In the genomic region with DNA sequence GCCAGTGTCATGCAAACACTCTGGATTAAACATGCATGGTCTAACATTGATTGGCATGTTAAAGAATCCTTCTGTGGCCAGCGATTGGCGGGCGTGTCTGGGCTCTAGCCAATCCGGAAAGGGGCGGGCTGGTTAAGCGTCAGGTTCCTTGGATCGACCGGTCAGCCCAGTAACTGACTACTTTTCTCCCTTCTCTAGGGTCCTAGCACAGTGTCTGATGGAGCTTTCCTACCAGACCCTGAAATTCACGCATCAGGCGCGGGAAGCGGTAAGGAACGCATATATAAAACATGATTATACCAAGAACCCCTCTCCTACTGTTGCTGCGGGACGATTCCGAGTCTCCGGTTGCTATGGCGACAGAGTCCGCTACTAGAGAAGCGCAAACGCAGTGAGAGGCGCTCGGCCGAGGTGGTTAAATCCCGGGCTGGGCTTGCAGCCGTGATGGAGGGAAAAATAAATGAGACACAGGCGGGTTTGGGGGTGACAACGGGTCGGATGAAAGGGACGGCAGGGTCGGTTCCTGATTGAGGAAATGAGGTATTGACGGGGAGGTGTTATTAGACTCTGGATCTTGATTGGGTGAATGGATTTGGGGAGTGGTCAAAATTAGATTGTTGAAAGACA, we compare ENCODE assay signal across 8 cellular contexts. TPM values are rescaled to one million over a fixed set of nuclear protein-coding genes. Genes with fewer than 3 reads are reported as not detected.
DNase-seq lines count a peak whose midpoint lies in the region; ATAC-seq, FAIRE-seq and TF ChIP-seq lines count a peak whose summit lies in the region.

No MANE protein-coding gene starts in this region.

- TF ChIP-seq RAD21 in HepG2 (CRISPR knock-in tag; IDR thresholded peaks at IDR 0.05) = no peak

- TF ChIP-seq EP300 in HepG2 (IDR thresholded peaks at IDR 0.05; ENCODE audit: low read depth in 2 of 2, low read length in 2 of 2) = no peak
- TF ChIP-seq EP300 in HepG2 (CRISPR knock-in tag; IDR thresholded peaks at IDR 0.05; ENCODE audit: borderline replicate concordance) = no peak

- H3K36me3 ChIP-seq in HepG2 (replicated peaks in 1 of 2; ENCODE audit: control insufficient read depth in 1 of 2, insufficient read depth in 2 of 2, low read length in 2 of 2) = no peaks in the 10 kb centered on the region

- no peak for TF ChIP-seq POLR2A in HepG2 (IDR thresholded peaks at IDR 0.05; ENCODE audit: insufficient read depth in 1 of 2, low read depth in 2 of 2, low read length in 2 of 2)

- H3K4me3 ChIP-seq in HepG2 (replicated peaks in 1 of 3; ENCODE audit: insufficient read depth in 1 of 3, low read depth in 2 of 3, low read length in 3 of 3) = no peak overlapping the region

- CTCF ChIA-PET in HepG2 (lab: Yijun Ruan, JAX; ENCODE audit: low intra/inter-chr PET ratio, low total read pairs) = no interaction called here

- no TSS peak for BruUV-seq in HepG2 (replicated peaks; lab: Mats Ljungman, UMichigan)

- no peaks in the 10 kb centered on the region for H3K9me3 ChIP-seq in HepG2 (ENCODE audit: low read length)

- POLR2A ChIA-PET in HepG2 (lab: Yijun Ruan, JAX) = no interaction called here

- WGBS in HepG2 (ENCODE audit: low lambda C conversion rate) = 30% methylated on average over 25 of the region's 32 CpGs

- FAIRE-seq in HepG2 (lab: Jason Lieb, UNC) = no peak

- H3K9ac ChIP-seq in HepG2 (ENCODE audit: insufficient read depth, low read depth, low read length) = no peak overlapping the region

- no peak overlapping the region for H3K27ac ChIP-seq in HepG2 (ENCODE audit: extremely low read length, insufficient read depth, low read length)

- DNase-seq in G401 (ENCODE audit: low spot score) (peak; percentile 95), HCEC 1CT (peak; percentile 81), NCI-H1105 (lab: John Stamatoyannopoulos, UW) (peak; percentile 89), dermis microvascular lymphatic vessel endothelial cell (ENCODE audit: low read depth in 2 of 2) (peak; percentile 54 to 86), HepG2 (ENCODE audit: low spot score) (no peak), SW 1271 (lab: John Stamatoyannopoulos, UW) (no peak)
- DNase-seq in stimulated activated CD4-positive, alpha-beta T cell treated with anti-CD3 and anti-CD28 coated beads, Interleukin-1b, Interleukin-23, amount 100 ng/mL, for 48 hours = peak; percentile 73

- peak overlapping the region; percentile 21; the same call in 1 of the 2 replicates for H3K4me2 ChIP-seq in HepG2 (ENCODE audit: low read depth, low read length)

- peak; percentile 84 to 88 for ATAC-seq in activated CD4-positive, CD25-positive, alpha-beta regulatory T cell treated with anti-CD3 and anti-CD28 coated beads, Interleukin-2, amount 50 U/mL, for 24 hours
- peak; percentile 53 for ATAC-seq in HepG2

- intact Hi-C loops in HepG2 (cut with micrococcal nuclease; ENCODE audit: unreplicated experiment) = no loop called here

- no peaks in the 10 kb centered on the region for H3K79me2 ChIP-seq in HepG2 (ENCODE audit: insufficient read depth, low read length)

- H3K4me1 ChIP-seq in HepG2 (ENCODE audit: insufficient read depth, low read length) = no peaks in the 10 kb centered on the region

- TF ChIP-seq CTCF in HepG2 (CRISPR knock-in tag; IDR thresholded peaks at IDR 0.05) = no peak

- H3K27me3 ChIP-seq in HepG2 (ENCODE audit: control insufficient read depth in 1 of 2, insufficient read depth in 2 of 2, low read length in 2 of 2) = peaks cover 0 to 16% of the 10 kb centered on the region in 2 experiments; a peak in 2 of 5 replicates

- no peaks in the 10 kb centered on the region for H4K20me1 ChIP-seq in HepG2 (ENCODE audit: insufficient read depth, low read length)

- in situ Hi-C loops in G401 (cut with HindIII; ENCODE audit: low sequenced_read_pairs) = no loop called here
- in situ Hi-C loops in HepG2 (cut with HindIII; ENCODE audit: extremely low pct_ligation_motif_present, low pct_unique_long_range_greater_than_20kb) = no loop called here

- H2AFZ ChIP-seq in HepG2 (ENCODE audit: low read length) = no peak overlapping the region

TF ChIP-seq in HepG2, 621 proteins besides CTCF, POLR2A, EP300 and RAD21:
- TF ChIP-seq RFX1 (IDR thresholded peaks at IDR 0.05) (peak; percentile 63), NFRKB (IDR thresholded peaks at IDR 0.05) (no peak), RFX3 (CRISPR knock-in tag; IDR thresholded peaks at IDR 0.05) (peak; percentile 69), NFYC (CRISPR knock-in tag; IDR thresholded peaks at IDR 0.05) (peak; percentile 62), NFE2L2 (IDR thresholded peaks at IDR 0.05; ENCODE audit: low read length) (no peak), NFYB (CRISPR knock-in tag; IDR thresholded peaks at IDR 0.05) (peak; percentile 66)
- TF ChIP-seq, protein P1, sequence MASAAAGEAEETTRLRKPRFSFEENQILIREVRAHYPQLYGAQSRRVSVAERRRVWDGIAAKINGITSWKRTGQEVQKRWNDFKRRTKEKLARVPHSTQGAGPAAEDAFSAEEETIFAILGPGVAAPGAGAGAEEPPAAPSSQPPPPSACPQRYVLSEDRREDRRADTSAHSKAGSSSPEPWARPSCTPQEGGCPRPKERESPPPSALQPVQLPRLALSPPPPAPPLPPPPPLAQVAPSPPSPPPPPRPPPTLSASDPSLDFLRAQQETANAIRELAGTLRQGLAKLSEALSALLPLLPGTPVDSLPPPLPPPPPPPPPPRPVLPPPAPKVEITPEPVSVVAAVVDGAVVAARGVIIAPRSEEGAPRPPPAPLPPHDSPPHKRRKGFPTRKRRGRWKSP (CRISPR knock-in tag; IDR thresholded peaks at IDR 0.05) = peak; percentile 43; the same call in 1 of the 2 replicates

RNA-seq across cellular contexts. Expression of a gene that starts 29.4 kb away (rescaled TPM):
- 7.0 and 15.0 TPM in 2 replicates for total RNA-seq in G401 (2014; rRNA removed; shearing (Covaris generic))
- total RNA-seq in dermis microvascular lymphatic vessel endothelial cell = 0.25 and 0.64 TPM in 2 replicates
- not detected in 2 replicates for total RNA-seq in HepG2 (2016; rRNA removed; fragmentation: Illumina TruSeq; extraction: Trizol)
- not detected in 2 replicates for total RNA-seq in HepG2 (2016; cell fraction: cytosol; rRNA removed; fragmentation: Illumina TruSeq; extraction: Trizol; ENCODE audit: low read depth)
- not detected in 2 replicates for total RNA-seq in HepG2 (2016; cell fraction: insoluble cytoplasmic fraction; rRNA removed; fragmentation: Illumina TruSeq; extraction: Trizol)
- total RNA-seq in HepG2 (2016; cell fraction: membrane; rRNA removed; fragmentation: Illumina TruSeq; extraction: Trizol) = 0.17 TPM in 1 of 2 replicates, not detected in the other
- not detected in 2 replicates for total RNA-seq in HepG2 (2016; cell fraction: nucleus; rRNA removed; fragmentation: Illumina TruSeq; extraction: Trizol)
- not detected in 2 replicates for polyA plus RNA-seq in HepG2 (2011; rRNA removed)
- polyA plus RNA-seq in HepG2 (2011; cell fraction: cytosol; rRNA removed) = not detected in 2 replicates
- not detected in 2 replicates for polyA plus RNA-seq in HepG2 (2011; cell fraction: nucleus; rRNA removed)
- polyA plus RNA-seq in HepG2 (2012) = 0.53 and 0.59 TPM in 2 replicates
- polyA plus RNA-seq in HepG2 (2016; cell fraction: cytosol; fragmentation: Illumina TruSeq; extraction: Trizol; ENCODE audit: low read depth) = not detected in 2 replicates
- not detected in 2 replicates for polyA plus RNA-seq in HepG2 (2016; cell fraction: insoluble cytoplasmic fraction; fragmentation: Illumina TruSeq; extraction: Trizol; ENCODE audit: low read depth)
- polyA plus RNA-seq in HepG2 (2016; cell fraction: membrane; fragmentation: Illumina TruSeq; extraction: Trizol; ENCODE audit: low read depth) = 0.11 TPM in 1 of 2 replicates, not detected in the other
- polyA plus RNA-seq in HepG2 (2016; cell fraction: nucleus; fragmentation: Illumina TruSeq; extraction: Trizol; ENCODE audit: insufficient read depth, low read depth) = not detected in 2 replicates
- polyA minus RNA-seq in HepG2 (2011; rRNA and poly(A)+ RNA removed; ENCODE audit: low replicate concordance) = 2.1 TPM in 1 of 2 replicates, not detected in the other
- polyA minus RNA-seq in HepG2 (2011; cell fraction: cytosol; rRNA and poly(A)+ RNA removed) = not detected in 2 replicates
- polyA minus RNA-seq in HepG2 (2011; cell fraction: nucleus; rRNA and poly(A)+ RNA removed) = not detected in 2 replicates

RNA-seq across cellular contexts. Expression of a gene that starts 29.5 kb away (rescaled TPM):
- 26.4 and 35.2 TPM in 2 replicates for total RNA-seq in G401 (2014; rRNA removed; shearing (Covaris generic))
- total RNA-seq in dermis microvascular lymphatic vessel endothelial cell = 8.6 and 11.4 TPM in 2 replicates
- total RNA-seq in HepG2 (2016; rRNA removed; fragmentation: Illumina TruSeq; extraction: Trizol) = 12.1 and 12.2 TPM in 2 replicates
- total RNA-seq in HepG2 (2016; cell fraction: cytosol; rRNA removed; fragmentation: Illumina TruSeq; extraction: Trizol; ENCODE audit: low read depth) = 21.1 and 21.8 TPM in 2 replicates
- total RNA-seq in HepG2 (2016; cell fraction: insoluble cytoplasmic fraction; rRNA removed; fragmentation: Illumina TruSeq; extraction: Trizol) = 10.0 and 12.5 TPM in 2 replicates
- total RNA-seq in HepG2 (2016; cell fraction: membrane; rRNA removed; fragmentation: Illumina TruSeq; extraction: Trizol) = 15.9 and 20.3 TPM in 2 replicates
- 23.1 and 23.2 TPM in 2 replicates for total RNA-seq in HepG2 (2016; cell fraction: nucleus; rRNA removed; fragmentation: Illumina TruSeq; extraction: Trizol)
- 9.7 and 12.7 TPM in 2 replicates for polyA plus RNA-seq in HepG2 (2011; rRNA removed)
- polyA plus RNA-seq in HepG2 (2011; cell fraction: cytosol; rRNA removed) = 6.0 and 6.5 TPM in 2 replicates
- polyA plus RNA-seq in HepG2 (2011; cell fraction: nucleus; rRNA removed) = 19.3 and 20.3 TPM in 2 replicates
- polyA plus RNA-seq in HepG2 (2012) = 6.3 and 11.8 TPM in 2 replicates
- 4.7 and 5.8 TPM in 2 replicates for polyA plus RNA-seq in HepG2 (2016; cell fraction: cytosol; fragmentation: Illumina TruSeq; extraction: Trizol; ENCODE audit: low read depth)
- 9.0 and 11.6 TPM in 2 replicates for polyA plus RNA-seq in HepG2 (2016; cell fraction: insoluble cytoplasmic fraction; fragmentation: Illumina TruSeq; extraction: Trizol; ENCODE audit: low read depth)
- 9.3 and 11.1 TPM in 2 replicates for polyA plus RNA-seq in HepG2 (2016; cell fraction: membrane; fragmentation: Illumina TruSeq; extraction: Trizol; ENCODE audit: low read depth)
- 10.0 and 12.3 TPM in 2 replicates for polyA plus RNA-seq in HepG2 (2016; cell fraction: nucleus; fragmentation: Illumina TruSeq; extraction: Trizol; ENCODE audit: insufficient read depth, low read depth)
- 19.2 and 24.1 TPM in 2 replicates for polyA minus RNA-seq in HepG2 (2011; rRNA and poly(A)+ RNA removed; ENCODE audit: low replicate concordance)
- 6.9 and 7.9 TPM in 2 replicates for polyA minus RNA-seq in HepG2 (2011; cell fraction: cytosol; rRNA and poly(A)+ RNA removed)
- 106 and 144 TPM in 2 replicates for polyA minus RNA-seq in HepG2 (2011; cell fraction: nucleus; rRNA and poly(A)+ RNA removed)

Comparison
In these comparisons a context has a peak if more than half of its experiments do, and no peak if none do; other contexts are left out.
1. DNase-seq: peak in G401 (single experiment), HCEC 1CT (single experiment), NCI-H1105 (single experiment), dermis microvascular lymphatic vessel endothelial cell (2 of 2) and stimulated activated CD4-positive, alpha-beta T cell treated with anti-CD3 and anti-CD28 coated beads, Interleukin-1b, Interleukin-23, amount 100 ng/mL, for 48 hours (single experiment); none in HepG2 (single experiment) and SW 1271 (0 of 2).